In genomic region chr1:227318003-227318851, GRCh38 we compare ENCODE assay signal across 8 cellular contexts. TPM values are rescaled to one million over a fixed set of nuclear protein-coding genes. Genes with fewer than 3 reads are reported as not detected.
DNase-seq lines count a peak whose midpoint lies in the region; ATAC-seq, FAIRE-seq and TF ChIP-seq lines count a peak whose summit lies in the region.

Gene CDC42BPA (minus strand): TSS chr1:227318492. CDS start chr1:227317182, 1,310 bp downstream.

- FAIRE-seq in endothelial cell of umbilical vein (lab: Jason Lieb, UNC) = peak; percentile 85

- no peaks in the 10 kb centered on the region for H3K9me1 ChIP-seq in endothelial cell of umbilical vein (replicated peaks; ENCODE audit: control insufficient read depth, extremely low read depth, insufficient read depth, low read length)

- no peaks in the 10 kb centered on the region for H3K36me3 ChIP-seq in endothelial cell of umbilical vein (ENCODE audit: control insufficient read depth in 2 of 2, extremely low read depth in 1 of 2, insufficient read depth in 2 of 2, low read length in 2 of 2)

- peak within 1 kb of the TSS; percentile 92 for H3K27ac ChIP-seq in endothelial cell of umbilical vein (ENCODE audit: insufficient read depth, low read depth, low read length)

- H3K4me3 ChIP-seq in endothelial cell of umbilical vein (replicated peaks in 1 of 3; ENCODE audit: insufficient read depth in 1 of 3, low read depth in 1 of 3, low read length in 3 of 3) = peak within 1 kb of the TSS; percentile 96 to 100 (median 97)

- H3K4me1 Mint-ChIP-seq in activated CD8-positive, alpha-beta T cell treated with anti-CD3 and anti-CD28 coated beads for 36 hours (ENCODE audit: low read depth) = peaks cover 2% of the 10 kb centered on the region
- H3K4me1 Mint-ChIP-seq in memory B cell = peaks cover 5% of the 10 kb centered on the region

- H4K20me1 ChIP-seq in endothelial cell of umbilical vein (replicated peaks; ENCODE audit: control insufficient read depth, extremely low read depth, insufficient read depth, low read length) = no peaks in the 10 kb centered on the region

- DNase-seq in DMS153 treated with DMSO at 0.1 percent for 48 hours (lab: John Stamatoyannopoulos, UW; ENCODE audit: unreplicated experiment) (peak; percentile 84), NCI-H226 (peak; percentile 73), endothelial cell of umbilical vein (ENCODE audit: low read depth, low spot score) (peak; percentile 93), memory B cell (ENCODE audit: low spot score in 2 of 2) (peak in 1 of 2 donors; percentile 30)
- DNase-seq in activated CD8-positive, alpha-beta T cell treated with anti-CD3 and anti-CD28 coated beads for 36 hours = peak; percentile 46
- DNase-seq in stimulated activated CD8-positive, alpha-beta memory T cell treated with anti-CD3 and anti-CD28 coated beads, Interleukin-7, amount 100 ng/mL, for 48 hours (ENCODE audit: extremely low read depth in 1 of 2, low read depth in 1 of 2) = peak; percentile 6 to 9

- dilution Hi-C loops in endothelial cell of umbilical vein (cut with MboI; ENCODE audit: extremely low pct_ligation_motif_present, low sequenced_read_pairs) = loop anchor here (25.0 kb wide), 1 partner anchor 119 kb away; no protein-coding TSS in a partner anchor

- H3K27me3 Mint-ChIP-seq in activated CD8-positive, alpha-beta T cell treated with anti-CD3 and anti-CD28 coated beads for 36 hours = peaks cover 49% of the 10 kb centered on the region
- H3K27me3 Mint-ChIP-seq in memory B cell = peaks cover 15% of the 10 kb centered on the region

- intact Hi-C loops in activated CD8-positive, alpha-beta T cell treated with anti-CD3 and anti-CD28 coated beads for 36 hours (cut with micrococcal nuclease) = no loop called here
- intact Hi-C loops in endothelial cell of umbilical vein (cut with micrococcal nuclease) = loop anchor here (1.0 to 5.0 kb wide), 7 partner anchors 33 to 326 kb away; no protein-coding TSS in a partner anchor

- no peak for TF ChIP-seq POLR2A in endothelial cell of umbilical vein (IDR thresholded peaks at IDR 0.05; ENCODE audit: low read depth, low read length)

- peak within 1 kb of the TSS; percentile 77 for H3K4me3 Mint-ChIP-seq in activated CD8-positive, alpha-beta T cell treated with anti-CD3 and anti-CD28 coated beads for 36 hours
- peak within 1 kb of the TSS; percentile 78 for H3K4me3 Mint-ChIP-seq in memory B cell

- H3K4me1 ChIP-seq in endothelial cell of umbilical vein (ENCODE audit: control insufficient read depth, extremely low read depth, insufficient read depth, low read length) = peaks cover 15% of the 10 kb centered on the region

- H3K4me2 ChIP-seq in endothelial cell of umbilical vein (ENCODE audit: insufficient read depth, low read length) = peak within 1 kb of the TSS; percentile 87

- H3K36me3 Mint-ChIP-seq in activated CD8-positive, alpha-beta T cell treated with anti-CD3 and anti-CD28 coated beads for 36 hours (ENCODE audit: low read depth) = no peaks in the 10 kb centered on the region
- H3K36me3 Mint-ChIP-seq in memory B cell = no peaks in the 10 kb centered on the region

- H3K9me3 Mint-ChIP-seq in activated CD8-positive, alpha-beta T cell treated with anti-CD3 and anti-CD28 coated beads for 36 hours = no peaks in the 10 kb centered on the region
- no peaks in the 10 kb centered on the region for H3K9me3 Mint-ChIP-seq in memory B cell

- peak within 1 kb of the TSS; percentile 68 for H2AFZ ChIP-seq in endothelial cell of umbilical vein (ENCODE audit: low read depth, low read length)

- no peaks in the 10 kb centered on the region for H3K27me3 ChIP-seq in endothelial cell of umbilical vein (ENCODE audit: control insufficient read depth in 2 of 2, insufficient read depth in 2 of 2, low read length in 2 of 2)

- no peaks in the 10 kb centered on the region for H3K9me3 ChIP-seq in endothelial cell of umbilical vein (replicated peaks; ENCODE audit: control insufficient read depth, insufficient read depth, low read length)

- H3K27ac Mint-ChIP-seq in activated CD8-positive, alpha-beta T cell treated with anti-CD3 and anti-CD28 coated beads for 36 hours = no peak within 1 kb of the TSS
- H3K27ac Mint-ChIP-seq in memory B cell = no peak within 1 kb of the TSS

- H3K9ac ChIP-seq in endothelial cell of umbilical vein (replicated peaks; ENCODE audit: extremely low read depth, insufficient read depth, low read length) = peak within 1 kb of the TSS; percentile 99

- BruUV-seq in endothelial cell of umbilical vein (replicated peaks; lab: Mats Ljungman, UMichigan) = TSS peak; percentile 37

- H3K79me2 ChIP-seq in endothelial cell of umbilical vein (ENCODE audit: control insufficient read depth, insufficient read depth, low read length) = peaks cover 47% of the 10 kb centered on the region

- POLR2A ChIA-PET in activated CD8-positive, alpha-beta T cell treated with anti-CD3 and anti-CD28 coated beads for 36 hours (lab: Charles Lee) = no interaction called here
- POLR2A ChIA-PET in endothelial cell of umbilical vein (lab: Charles Lee) = interaction anchor here (1.0 to 1.9 kb wide), 4 partner anchors 26 to 111 kb away, joined by 3 to 9 read pairs (median 6); no protein-coding TSS in a partner anchor

- peak; percentile 38 for ATAC-seq in HG02571 (IDR thresholded peaks at IDR 0.05; ENCODE audit: unreplicated experiment)
- peak; percentile 80 for ATAC-seq in activated CD8-positive, alpha-beta T cell treated with anti-CD3 and anti-CD28 coated beads for 36 hours
- peak; percentile 46 for ATAC-seq in memory B cell (ENCODE audit: low read depth)
- no peak for ATAC-seq in GM21717 (IDR thresholded peaks at IDR 0.05; ENCODE audit: unreplicated experiment)

- CTCF ChIA-PET in activated CD8-positive, alpha-beta T cell treated with anti-CD3 and anti-CD28 coated beads for 36 hours (lab: Charles Lee) = no interaction called here
- CTCF ChIA-PET in endothelial cell of umbilical vein (lab: Charles Lee) = interaction anchor here (0.6 to 1.6 kb wide), 10 partner anchors 10 to 186 kb away, joined by 3 to 8 read pairs (median 4); no protein-coding TSS in a partner anchor

- no peak for TF ChIP-seq CTCF in activated CD8-positive, alpha-beta T cell treated with anti-CD3 and anti-CD28 coated beads for 36 hours (IDR thresholded peaks at IDR 0.05)
- peak in 1 of 2 donors; percentile 3 for TF ChIP-seq CTCF in endothelial cell of umbilical vein (IDR thresholded peaks at IDR 0.05; ENCODE audit: extremely low read depth in 1 of 2, insufficient read depth in 1 of 2, low read depth in 1 of 2, low read length in 2 of 2)

TF ChIP-seq in endothelial cell of umbilical vein, 7 proteins besides CTCF, POLR2A, EP300 and RAD21:
- TF ChIP-seq FOS (IDR thresholded peaks at IDR 0.05; ENCODE audit: borderline replicate concordance, insufficient read depth, low read length) (peak; percentile 8), JUN (IDR thresholded peaks at IDR 0.05; ENCODE audit: borderline replicate concordance, insufficient read depth, insufficient read length, low read depth) (no peak), MYC (IDR thresholded peaks at IDR 0.05; ENCODE audit: low read depth, low read length) (peak; percentile 34), POLR2AphosphoS5 (IDR thresholded peaks at IDR 0.05; ENCODE audit: insufficient read depth, low read depth, low read length) (peak; percentile 8), EZH2 (IDR thresholded peaks at IDR 0.05; ENCODE audit: borderline replicate concordance, low read depth, low read length, severe bottlenecking) (no peak), GATA2 (IDR thresholded peaks at IDR 0.05; ENCODE audit: insufficient read depth, insufficient read length, low read depth, low read length) (no peak)
- TF ChIP-seq, protein P1, sequence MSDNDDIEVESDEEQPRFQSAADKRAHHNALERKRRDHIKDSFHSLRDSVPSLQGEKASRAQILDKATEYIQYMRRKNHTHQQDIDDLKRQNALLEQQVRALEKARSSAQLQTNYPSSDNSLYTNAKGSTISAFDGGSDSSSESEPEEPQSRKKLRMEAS (IDR thresholded peaks at IDR 0.05; ENCODE audit: insufficient read depth, insufficient read length) = no peak

RNA-seq across cellular contexts. Expression of gene CDC42BPA, which starts in this region (rescaled TPM):
- 1 to 10 TPM; 1.8 to 2.1 TPM for total RNA-seq in activated CD8-positive, alpha-beta T cell treated with anti-CD3 and anti-CD28 coated beads for 36 hours
- total RNA-seq in endothelial cell of umbilical vein = 88.1 and 92.6 TPM in 2 replicates
- 23.6 and 26.1 TPM in 2 replicates for polyA plus RNA-seq in endothelial cell of umbilical vein
- polyA plus RNA-seq in endothelial cell of umbilical vein (2011; cell fraction: cytosol; rRNA removed) = 23.8 and 26.7 TPM in 2 replicates
- polyA plus RNA-seq in endothelial cell of umbilical vein (2011; cell fraction: nucleus; rRNA removed) = 64.0 and 65.6 TPM in 2 replicates
- 33.5 and 44.2 TPM in 2 replicates for polyA plus RNA-seq in endothelial cell of umbilical vein (2012)
- polyA minus RNA-seq in endothelial cell of umbilical vein = 106 and 109 TPM in 2 replicates
- 14.7 TPM for polyA minus RNA-seq in endothelial cell of umbilical vein (2011; cell fraction: cytosol; rRNA and poly(A)+ RNA removed)
- 258 and 326 TPM in 2 replicates for polyA minus RNA-seq in endothelial cell of umbilical vein (2011; cell fraction: nucleus; rRNA and poly(A)+ RNA removed)

Comparison
In these comparisons a context has a peak if more than half of its experiments do, and no peak if none do; other contexts are left out.
1. RNA of gene CDC42BPA (total RNA-seq): 88.1 to 92.6 TPM in endothelial cell of umbilical vein; 1.8 to 2.1 TPM in activated CD8-positive, alpha-beta T cell treated with anti-CD3 and anti-CD28 coated beads for 36 hours; every median in the first group is over 10 times any median in the second.